ENCODE assay signal across 21 cellular contexts in genomic region chr21:41651830-41652229, GRCh38.
DNase-seq lines count a peak whose midpoint lies in the region; ATAC-seq, FAIRE-seq and TF ChIP-seq lines count a peak whose summit lies in the region.
"Had no signal": no experiment of that assay in that cellular context is flagged by ENCODE, and none has a peak within 500 bp of the region (broad histone marks: within the 10 kb centered on the region; RNA-seq: fewer than 3 reads in every experiment).

No MANE protein-coding gene starts in this region.

- no peak overlapping the region for H3K27ac ChIP-seq in mammary epithelial cell (ENCODE audit: insufficient read depth, low read depth, low read length)
- peak overlapping the region; percentile 76 to 88 for H3K27ac ChIP-seq in esophagus (ENCODE audit: low read depth in 2 of 2, low read length in 1 of 2)
- H3K27ac ChIP-seq in suprapubic skin = peak overlapping the region; percentile 27
- H3K27ac ChIP-seq: gastroesophageal sphincter, HL-60, transverse colon had no signal

- H3K9me3 Mint-ChIP-seq in MCF 10A (ENCODE audit: unreplicated experiment) = no peaks in the 10 kb centered on the region
- H3K9me3 Mint-ChIP-seq: activated naive CD4-positive, alpha-beta T cell treated with anti-CD3 and anti-CD28 coated beads, Interleukin-2, amount 50 U/mL, for 24 hours; stimulated activated memory B cell treated with anti-CD40 and anti-IgM and Interleukin-4, amounts not matched to agents 10 μg/mL and 1 μg/mL and 100 μg/mL, for 72 hours had no signal

- H3K4me1 Mint-ChIP-seq in MCF 10A (ENCODE audit: insufficient read depth, unreplicated experiment) = peaks cover 50% of the 10 kb centered on the region
- H3K4me1 Mint-ChIP-seq: activated naive CD4-positive, alpha-beta T cell treated with anti-CD3 and anti-CD28 coated beads, Interleukin-2, amount 50 U/mL, for 24 hours had no signal

- no peak for ATAC-seq in HG03520 (IDR thresholded peaks at IDR 0.05; ENCODE audit: unreplicated experiment)
- ATAC-seq: gastroesophageal sphincter; stimulated activated memory B cell treated with anti-CD40 and anti-IgM and Interleukin-4, amounts not matched to agents 10 μg/mL and 1 μg/mL and 100 μg/mL, for 72 hours had no signal

- peak; percentile 5 for FAIRE-seq in RCC 7860 (lab: Jason Lieb, UNC)

- TF ChIP-seq POLR2A in suprapubic skin (IDR thresholded peaks at IDR 0.05) = no peak

- H3K4me2 ChIP-seq in mammary epithelial cell (ENCODE audit: insufficient read depth, low read depth, low read length) = no peak overlapping the region

- BruUV-seq in mammary epithelial cell (replicated peaks; lab: Mats Ljungman, UMichigan) (no TSS peak), MCF 10A (replicated peaks; lab: Mats Ljungman, UMichigan) (no TSS peak)

- H3K4me3 ChIP-seq in mammary epithelial cell (replicated peaks in 1 of 3; ENCODE audit: insufficient read depth in 1 of 3, low read depth in 2 of 3, low read length in 3 of 3) (no peak overlapping the region), esophagus (ENCODE audit: low read depth in 1 of 2, low read length in 2 of 2) (no peak overlapping the region), suprapubic skin (no peak overlapping the region)
- H3K4me3 ChIP-seq: coronary artery, gastroesophageal sphincter, transverse colon had no signal

- in situ Hi-C loops in mammary epithelial cell (cut with MboI; ENCODE audit: low sequenced_read_pairs in 2 of 2) = no loop called here

- intact Hi-C loops in mammary epithelial cell (cut with micrococcal nuclease) = no loop called here
- intact Hi-C loops in MCF 10A (cut with micrococcal nuclease) = no loop called here

- H4K20me1 ChIP-seq in mammary epithelial cell (ENCODE audit: insufficient read depth, low read length) = no peaks in the 10 kb centered on the region

- dilution Hi-C loops in mammary epithelial cell (cut with HindIII; ENCODE audit: low sequenced_read_pairs) = no loop called here

- CTCF ChIA-PET in mammary epithelial cell (lab: Charles Lee; ENCODE audit: low non-redundant PET) = no interaction called here
- CTCF ChIA-PET in MCF 10A (lab: Yijun Ruan, JAX) = interaction anchor here (0.6 to 0.7 kb wide), 2 partner anchors 20 to 39 kb away, joined by 3 to 4 read pairs; no protein-coding TSS in a partner anchor

- DNase-seq in mammary epithelial cell (peak; percentile 51), MCF 10A (ENCODE audit: unreplicated experiment) (no peak), RCC 7860 (ENCODE audit: low spot score) (peak; percentile 49), suprapubic skin (ENCODE audit: low spot score in 2 of 2) (peak; percentile 42 to 67), NCI-H2107 (lab: John Stamatoyannopoulos, UW) (no peak)
- DNase-seq in activated CD8-positive, alpha-beta memory T cell treated with anti-CD3 and anti-CD28 coated beads for 24 hours = no peak
- DNase-seq: activated CD4-positive, alpha-beta T cell treated with anti-CD3 and anti-CD28 coated beads for 4 hours; C1 segment of cervical spinal cord; DMS 273 treated with DMSO at 0.1 percent for 48 hours; GOT3; left cardiac atrium; NCI-H2081; NCI-H526; transverse colon had no signal

- no peak overlapping the region for H3K4me3 Mint-ChIP-seq in MCF 10A (ENCODE audit: unreplicated experiment)
- H3K4me3 Mint-ChIP-seq: activated naive CD4-positive, alpha-beta T cell treated with anti-CD3 and anti-CD28 coated beads, Interleukin-2, amount 50 U/mL, for 24 hours; stimulated activated memory B cell treated with anti-CD40 and anti-IgM and Interleukin-4, amounts not matched to agents 10 μg/mL and 1 μg/mL and 100 μg/mL, for 72 hours had no signal

- H3K27me3 ChIP-seq in mammary epithelial cell (ENCODE audit: insufficient read depth, low read length) (no peaks in the 10 kb centered on the region), esophagus (ENCODE audit: control insufficient read depth in 1 of 2, insufficient read depth in 2 of 2, low read length in 2 of 2) (no peaks in the 10 kb centered on the region), suprapubic skin (no peaks in the 10 kb centered on the region)

- TF ChIP-seq CTCF in mammary epithelial cell (conservative IDR thresholded peaks at IDR 0.05 in 1 of 2, IDR thresholded peaks at IDR 0.05 in 1 of 2; ENCODE audit: extremely low read depth in 1 of 2, insufficient read depth in 1 of 2, low read depth in 1 of 2, low read length in 2 of 2) (peak in 1 of 2 donors; percentile 2), MCF 10A (IDR thresholded peaks at IDR 0.05; ENCODE audit: unreplicated experiment) (no peak), suprapubic skin (IDR thresholded peaks at IDR 0.05) (no peak)

- WGBS in mammary epithelial cell (ENCODE audit: low coverage, missing lambda C conversion rate) = 65% methylated on average over 6 of the region's 6 CpGs
- 59% methylated on average over 6 of the region's 6 CpGs for WGBS in esophagus, 2 donors
- 51% methylated on average over 6 of the region's 6 CpGs for WGBS in suprapubic skin

- H3K9ac ChIP-seq in mammary epithelial cell (ENCODE audit: insufficient read depth, low read length) = no peak overlapping the region

- POLR2A ChIA-PET in MCF 10A (lab: Yijun Ruan, JAX) = interaction anchor here (0.8 kb wide), 1 partner anchor 27 kb away, joined by 4 read pairs; no protein-coding TSS in a partner anchor

- no peak overlapping the region for H3K27ac Mint-ChIP-seq in MCF 10A (ENCODE audit: low read depth, unreplicated experiment)
- H3K27ac Mint-ChIP-seq: activated naive CD4-positive, alpha-beta T cell treated with anti-CD3 and anti-CD28 coated beads, Interleukin-2, amount 50 U/mL, for 24 hours; stimulated activated memory B cell treated with anti-CD40 and anti-IgM and Interleukin-4, amounts not matched to agents 10 μg/mL and 1 μg/mL and 100 μg/mL, for 72 hours had no signal

- H3K27me3 Mint-ChIP-seq in MCF 10A (ENCODE audit: insufficient read depth, unreplicated experiment) = no peaks in the 10 kb centered on the region

- H3K4me1 ChIP-seq in mammary epithelial cell (ENCODE audit: insufficient read depth, low read length) = peaks cover 54% of the 10 kb centered on the region
- peaks cover 2 to 31% of the 10 kb centered on the region in 2 donors for H3K4me1 ChIP-seq in esophagus (ENCODE audit: control insufficient read depth in 2 of 2, insufficient read depth in 2 of 2, low read length in 1 of 2)
- H3K4me1 ChIP-seq in suprapubic skin = peaks cover 54% of the 10 kb centered on the region
- H3K4me1 ChIP-seq: gastroesophageal sphincter had no signal

- H3K79me2 ChIP-seq in mammary epithelial cell (ENCODE audit: insufficient read depth, low read length) = no peaks in the 10 kb centered on the region

- H3K36me3 ChIP-seq in mammary epithelial cell (ENCODE audit: insufficient read depth, low read length) (no peaks in the 10 kb centered on the region), esophagus (ENCODE audit: control insufficient read depth in 2 of 2, insufficient read depth in 2 of 2, low read length in 1 of 2) (no peaks in the 10 kb centered on the region), suprapubic skin (no peaks in the 10 kb centered on the region)
- H3K36me3 ChIP-seq: gastroesophageal sphincter, transverse colon had no signal

- H3K36me3 Mint-ChIP-seq in MCF 10A (ENCODE audit: insufficient read depth, unreplicated experiment) = no peaks in the 10 kb centered on the region
- H3K36me3 Mint-ChIP-seq: activated naive CD4-positive, alpha-beta T cell treated with anti-CD3 and anti-CD28 coated beads, Interleukin-2, amount 50 U/mL, for 24 hours; stimulated activated memory B cell treated with anti-CD40 and anti-IgM and Interleukin-4, amounts not matched to agents 10 μg/mL and 1 μg/mL and 100 μg/mL, for 72 hours had no signal

- H3K9me3 ChIP-seq in mammary epithelial cell (replicated peaks; ENCODE audit: insufficient read depth, low read length) (no peaks in the 10 kb centered on the region), esophagus (ENCODE audit: control insufficient read depth in 2 of 2, insufficient read depth in 1 of 2, low read depth in 1 of 2, low read length in 1 of 2) (no peaks in the 10 kb centered on the region), suprapubic skin (no peaks in the 10 kb centered on the region)
- H3K9me3 ChIP-seq: gastroesophageal sphincter, transverse colon had no signal

- no peak for TF ChIP-seq EP300 in suprapubic skin (IDR thresholded peaks at IDR 0.05)

- H2AFZ ChIP-seq in mammary epithelial cell (ENCODE audit: low read depth, low read length) = peak overlapping the region; percentile 18

Comparison
In these comparisons a context has a peak if more than half of its experiments do, and no peak if none do; other contexts are left out.
1. DNase-seq: peak in mammary epithelial cell (single experiment), RCC 7860 (single experiment) and suprapubic skin (2 of 2); none in MCF 10A (single experiment), NCI-H2107 (single experiment) and activated CD8-positive, alpha-beta memory T cell treated with anti-CD3 and anti-CD28 coated beads for 24 hours (single experiment).